8 cellular contexts compared by ENCODE assay signal in the genomic region with DNA sequence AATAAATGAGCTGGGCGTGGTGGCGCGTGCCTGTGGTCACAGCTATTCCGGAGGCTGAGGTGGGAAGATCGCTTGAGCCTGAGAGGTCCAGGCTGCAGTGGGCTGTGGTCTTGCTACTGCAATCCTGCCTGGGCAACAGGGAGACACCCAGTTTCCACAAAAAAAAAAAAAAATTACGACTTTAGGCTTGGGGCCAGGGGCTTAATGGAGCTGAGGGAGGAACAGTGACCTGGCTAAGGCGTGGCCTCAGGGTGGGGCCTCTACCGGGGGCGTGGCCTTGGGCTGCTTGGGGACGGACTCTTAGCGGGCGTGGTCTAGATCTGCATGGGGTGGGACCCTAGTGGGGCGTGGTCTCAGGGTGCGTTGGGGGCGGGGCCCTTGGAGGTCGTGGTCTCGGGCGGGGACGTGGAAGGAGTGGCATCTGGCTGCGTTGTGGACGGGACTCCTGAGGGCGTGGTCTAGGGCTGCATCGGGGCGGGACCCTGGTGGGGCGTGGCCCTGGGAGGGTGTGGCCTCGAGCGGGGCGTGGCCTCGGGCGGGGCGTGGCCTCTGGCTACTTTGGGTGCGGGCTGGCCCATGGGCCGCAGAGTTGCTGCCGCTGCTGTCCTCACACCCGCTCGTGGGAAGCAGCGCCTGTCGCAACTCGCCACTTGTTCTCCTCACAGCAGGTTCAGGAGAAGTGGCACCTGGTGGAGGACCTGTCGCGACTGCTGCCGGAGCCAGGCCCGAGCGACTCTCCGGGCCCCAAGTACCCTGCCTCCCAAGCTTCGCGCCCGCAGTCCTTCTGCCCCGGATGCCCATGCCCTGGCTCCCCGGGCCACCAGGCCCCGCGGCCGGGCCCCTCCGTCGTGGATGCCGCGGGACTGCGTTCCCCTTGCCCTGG. TPM values are rescaled to one million over a fixed set of nuclear protein-coding genes. Genes with fewer than 3 reads are reported as not detected.
DNase-seq lines count a peak whose midpoint lies in the region; ATAC-seq and TF ChIP-seq lines count a peak whose summit lies in the region.

No MANE protein-coding gene starts in this region.

- no peaks in the 10 kb centered on the region for H3K27me3 ChIP-seq in CD8-positive, alpha-beta T cell (ENCODE audit: insufficient read depth, low read length)
- no peaks in the 10 kb centered on the region for H3K27me3 ChIP-seq in effector memory CD4-positive, alpha-beta T cell (replicated peaks; ENCODE audit: control insufficient read depth, insufficient read depth, low read length, poor library complexity, severe bottlenecking)

- peak overlapping the region; percentile 20 for H3K4me3 ChIP-seq in CD8-positive, alpha-beta T cell (ENCODE audit: low read depth, low read length)
- H3K4me3 ChIP-seq in effector memory CD4-positive, alpha-beta T cell (ENCODE audit: insufficient read depth, low read depth, low read length, poor library complexity, severe bottlenecking) = no peak overlapping the region

- DNase-seq in CD8-positive, alpha-beta T cell = peak; percentile 83 to 96 (median 90)
- DNase-seq in NCI-H82 treated with DMSO at 0.1 percent for 48 hours (lab: John Stamatoyannopoulos, UW; ENCODE audit: unreplicated experiment) (peak; percentile 98), myocyte (ENCODE audit: low read depth) (peak; percentile 9)
- DNase-seq in activated CD4-positive, alpha-beta T cell treated with anti-CD3 and anti-CD28 coated beads, Interleukin-2, amount 50 U/mL, for 1 hour = peak; percentile 93
- DNase-seq in effector memory CD4-positive, alpha-beta T cell = peak; percentile 92 to 97 (median 93)
- DNase-seq in stimulated activated naive CD4-positive, alpha-beta T cell (lab: John Stamatoyannopoulos, UW) = peak; percentile 89 to 97 (median 96)

- peaks cover 81% of the 10 kb centered on the region for H3K4me1 ChIP-seq in CD8-positive, alpha-beta T cell (ENCODE audit: insufficient read depth, low read length)
- peaks cover 41% of the 10 kb centered on the region for H3K4me1 ChIP-seq in effector memory CD4-positive, alpha-beta T cell (ENCODE audit: control insufficient read depth, insufficient read depth, low read length, poor library complexity, severe bottlenecking)

- H3K9me3 ChIP-seq in CD8-positive, alpha-beta T cell (ENCODE audit: low read length) = no peaks in the 10 kb centered on the region
- no peaks in the 10 kb centered on the region for H3K9me3 ChIP-seq in effector memory CD4-positive, alpha-beta T cell (ENCODE audit: control insufficient read depth, low read length)

- peaks cover 47% of the 10 kb centered on the region for H3K36me3 Mint-ChIP-seq in CD8-positive, alpha-beta T cell

- peaks cover 70% of the 10 kb centered on the region for H3K4me1 Mint-ChIP-seq in CD8-positive, alpha-beta T cell (ENCODE audit: low read depth)

- POLR2A ChIA-PET in CD8-positive, alpha-beta T cell (lab: Charles Lee) = interaction anchor here (0.8 to 18.5 kb wide), 5 partner anchors 15 to 46 kb away, joined by 3 to 583 read pairs (median 3); partner anchors contain the start of genes TMC6 and TMC8

- ATAC-seq in CD8-positive, alpha-beta T cell = peak; percentile 88
- ATAC-seq in GM19397 (IDR thresholded peaks at IDR 0.05; ENCODE audit: unreplicated experiment) (peak; percentile 69), HG03457 (IDR thresholded peaks at IDR 0.05; ENCODE audit: unreplicated experiment) (peak; percentile 56)

- TF ChIP-seq CTCF in CD8-positive, alpha-beta T cell (IDR thresholded peaks at IDR 0.05) = no peak

- intact Hi-C loops in CD8-positive, alpha-beta T cell (cut with DNase I, micrococcal nuclease) = loop anchor here (1.0 to 5.0 kb wide), 4 partner anchors 10 to 1403 kb away; partner anchors contain the start of genes SYNGR2 (in 2 of the 2), AFMID (in 1 of the 2), MFSD11 (in 1 of the 2) and SRSF2 (in 1 of the 2)

- H3K27ac Mint-ChIP-seq in CD8-positive, alpha-beta T cell = peak overlapping the region; percentile 91

- H3K9me3 Mint-ChIP-seq in CD8-positive, alpha-beta T cell = no peaks in the 10 kb centered on the region

- peaks cover 21% of the 10 kb centered on the region for H3K36me3 ChIP-seq in CD8-positive, alpha-beta T cell (ENCODE audit: insufficient read depth, low read length)
- H3K36me3 ChIP-seq in effector memory CD4-positive, alpha-beta T cell (ENCODE audit: control insufficient read depth, insufficient read depth, low read length) = peaks cover 37% of the 10 kb centered on the region

- no peaks in the 10 kb centered on the region for H3K27me3 Mint-ChIP-seq in CD8-positive, alpha-beta T cell (ENCODE audit: low read depth)

- CTCF ChIA-PET in CD8-positive, alpha-beta T cell (lab: Charles Lee) = interaction anchor here (2.2 to 12.3 kb wide), 3 partner anchors 17 to 36 kb away, joined by 8 to 200 read pairs (median 181); partner anchors contain the start of gene TMC6

- peak overlapping the region; percentile 61 for H3K4me3 Mint-ChIP-seq in CD8-positive, alpha-beta T cell

- peak overlapping the region; percentile 16 for H3K27ac ChIP-seq in CD8-positive, alpha-beta T cell (ENCODE audit: low read depth, low read length)
- peak overlapping the region; percentile 49 for H3K27ac ChIP-seq in effector memory CD4-positive, alpha-beta T cell (ENCODE audit: insufficient read depth, low read length, poor library complexity, severe bottlenecking)

RNA-seq across cellular contexts. Expression of gene C17orf99, which starts 5.8 kb away (rescaled TPM):
- total RNA-seq in CD8-positive, alpha-beta T cell = not detected
- total RNA-seq in myocyte = not detected in 2 replicates
- not detected for polyA plus RNA-seq in myocyte (2012)

RNA-seq across cellular contexts. Expression of gene TMC8, which starts 9.8 kb away (rescaled TPM):
- 100 to 1,000 TPM; 312 to 315 TPM for total RNA-seq in CD8-positive, alpha-beta T cell
- not detected in 2 replicates for total RNA-seq in myocyte
- polyA plus RNA-seq in myocyte (2012) = not detected

RNA-seq across cellular contexts. Expression of gene TMC6, which starts 11.9 kb away (rescaled TPM):
- total RNA-seq in CD8-positive, alpha-beta T cell = 100 to 1,000 TPM; 518 to 535 TPM
- total RNA-seq in myocyte = 2.9 and 3.1 TPM in 2 replicates
- polyA plus RNA-seq in myocyte (2012) = 2.9 TPM

RNA-seq across cellular contexts. Expression of gene SYNGR2, which starts 28.0 kb away (rescaled TPM):
- total RNA-seq in CD8-positive, alpha-beta T cell = 10 to 100 TPM; 36.4 to 36.7 TPM
- 77.0 and 109 TPM in 2 replicates for total RNA-seq in myocyte
- 115 TPM for polyA plus RNA-seq in myocyte (2012)

RNA-seq across cellular contexts. Expression of gene TK1, which starts 46.4 kb away (rescaled TPM):
- total RNA-seq in CD8-positive, alpha-beta T cell = 1 to 10 TPM in 1 of 2 experiments, under 1 TPM in 1; 0.76 to 1.1 TPM
- 3.6 and 4.5 TPM in 2 replicates for total RNA-seq in myocyte
- polyA plus RNA-seq in myocyte (2012) = 2.1 TPM

Comparison
In these comparisons a context has a peak if more than half of its experiments do, and no peak if none do; other contexts are left out.
1. DNase-seq: peak in every context shown above with its lines; median percentile 98 in NCI-H82 treated with DMSO at 0.1 percent for 48 hours; 96 in stimulated activated naive CD4-positive, alpha-beta T cell; 93 in activated CD4-positive, alpha-beta T cell treated with anti-CD3 and anti-CD28 coated beads, Interleukin-2, amount 50 U/mL, for 1 hour; 93 in effector memory CD4-positive, alpha-beta T cell; 90 in CD8-positive, alpha-beta T cell; 9 in myocyte.
2. RNA of gene TMC8, which starts 9.8 kb away (total RNA-seq): 312 to 315 TPM in CD8-positive, alpha-beta T cell; not detected in myocyte; every median in the first group is over 100 times any median in the second.
3. RNA of gene TMC6, which starts 11.9 kb away (total RNA-seq): 518 to 535 TPM in CD8-positive, alpha-beta T cell; 2.9 to 3.1 TPM in myocyte; every median in the first group is over 100 times any median in the second.
4. Peak in every context shown above with its lines, with median percentiles within 50 percentile points of each other: ATAC-seq.